Comparison of ENCODE assay signal across 8 cellular contexts in genomic region chr2:237421542-237422047, GRCh38.
DNase-seq lines count a peak whose midpoint lies in the region.

No MANE protein-coding gene starts in this region.

- peak; percentile 7 for DNase-seq in DMS79 treated with DMSO at 0.1 percent for 48 hours (lab: John Stamatoyannopoulos, UW)
- no peak for DNase-seq in DMS79 (lab: John Stamatoyannopoulos, UW)
- peak; percentile 73 for DNase-seq in NCI-H2029 (lab: John Stamatoyannopoulos, UW)
- DNase-seq in UCSD-AML1 (lab: John Stamatoyannopoulos, UW; ENCODE audit: unreplicated experiment), result peak; percentile 68
- peak; percentile 61 for DNase-seq in brain pericyte (ENCODE audit: low read depth, low spot score)
- DNase-seq in islet precursor cell, result peak; percentile 87
- peak; percentile 59 to 81 for DNase-seq in stimulated activated CD4-positive, alpha-beta T cell treated with anti-CD3 and anti-CD28 coated beads, Interleukin-12 subunit alpha, Interleukin-12 subunit beta, amount 100 ng/mL, for 24 hours (ENCODE audit: low read depth in 2 of 2)
- DNase-seq in epidermal melanocyte (ENCODE audit: insufficient read length, low spot score), result no peak

Comparison
In these comparisons a context has a peak if more than half of its experiments do, and no peak if none do; other contexts are left out.
1. DNase-seq: peak in DMS79 treated with DMSO at 0.1 percent for 48 hours (single experiment), NCI-H2029 (single experiment), UCSD-AML1 (single experiment), brain pericyte (single experiment), islet precursor cell (single experiment) and stimulated activated CD4-positive, alpha-beta T cell treated with anti-CD3 and anti-CD28 coated beads, Interleukin-12 subunit alpha, Interleukin-12 subunit beta, amount 100 ng/mL, for 24 hours (2 of 2); none in DMS79 (single experiment) and epidermal melanocyte (single experiment).